ENCODE assay signal across 14 cellular contexts in the genomic region with DNA sequence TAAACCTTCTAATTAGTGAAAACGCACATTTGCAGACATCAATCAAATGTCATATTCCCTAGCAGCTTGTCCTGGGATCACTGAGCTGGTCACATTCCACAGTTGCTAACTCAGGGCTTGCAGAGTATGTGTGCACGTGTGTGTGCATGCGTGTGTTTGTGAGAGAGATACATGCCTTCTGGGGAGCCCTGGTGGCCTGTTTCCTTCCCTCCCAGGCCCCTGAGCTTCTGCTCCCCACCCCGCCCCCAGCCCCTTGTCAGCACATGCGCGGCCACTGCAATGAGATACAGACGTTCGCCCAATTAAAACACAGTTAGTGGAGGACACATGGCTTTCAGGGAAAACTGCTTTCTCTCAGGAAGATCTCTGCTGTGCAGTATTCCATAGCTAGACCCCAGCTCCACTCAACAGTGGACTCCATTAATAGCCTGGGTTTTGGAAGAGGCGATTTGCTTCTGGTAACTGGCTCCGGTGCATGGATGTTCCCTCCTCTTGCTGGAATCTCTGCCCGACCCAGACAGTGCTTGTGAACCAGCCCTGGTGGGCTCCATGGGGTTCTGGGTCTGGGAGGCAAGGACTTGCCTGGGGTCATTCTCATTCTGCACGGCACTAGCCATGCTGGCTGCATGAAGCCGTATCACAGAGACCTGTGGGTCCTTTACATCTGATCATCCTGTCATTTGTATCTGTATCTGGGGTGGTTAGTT. TPM values are rescaled to one million over a fixed set of nuclear protein-coding genes. Genes with fewer than 3 reads are reported as not detected.
DNase-seq lines count a peak whose midpoint lies in the region; ATAC-seq, FAIRE-seq and TF ChIP-seq lines count a peak whose summit lies in the region.
"Had no signal": no experiment of that assay in that cellular context is flagged by ENCODE, and none has a peak within 500 bp of the region (broad histone marks: within the 10 kb centered on the region; RNA-seq: fewer than 3 reads in every experiment).

No MANE protein-coding gene starts in this region.

- no peak overlapping the region for H3K4ac ChIP-seq in H9 (ENCODE audit: low read depth, low read length)

- peaks cover 20% of the 10 kb centered on the region; the same call in 1 of the 2 replicates for H3K4me1 ChIP-seq in H9 (ENCODE audit: insufficient read depth, low read length)
- peaks cover 24 to 57% of the 10 kb centered on the region in 2 donors for H3K4me1 ChIP-seq in ascending aorta
- peaks cover 38 to 66% of the 10 kb centered on the region in 2 donors for H3K4me1 ChIP-seq in kidney (ENCODE audit: control insufficient read depth in 1 of 2, insufficient read depth in 1 of 2, low read depth in 1 of 2, low read length in 2 of 2)
- peaks cover 0 to 95% (median 75%) of the 10 kb centered on the region in 4 donors for H3K4me1 ChIP-seq in sigmoid colon

- no CpG with 5 or more reads among the region's 13 CpGs for WGBS in H9 (ENCODE audit: extremely low coverage, insufficient read length, low lambda C conversion rate)
- WGBS in sigmoid colon, 2 donors = 79 to 82% methylated on average over 13 of the region's 13 CpGs

- no peak overlapping the region for H2AFZ ChIP-seq in H9 (ENCODE audit: low read length)

- H3K9ac ChIP-seq in H9 (ENCODE audit: extremely low read depth, insufficient read length, low read length) = no peak overlapping the region
- no peak overlapping the region for H3K9ac ChIP-seq in kidney (ENCODE audit: low read length in 2 of 2)

- H3K4me2 ChIP-seq in H9 (ENCODE audit: insufficient read depth, insufficient read length, low read length) = no peak overlapping the region

- no peak overlapping the region for H2BK12ac ChIP-seq in H9 (ENCODE audit: insufficient read length, low read depth, low read length)

- H3K27me3 ChIP-seq in H9 (ENCODE audit: insufficient read depth, low read length) = no peaks in the 10 kb centered on the region
- H3K27me3 ChIP-seq in ascending aorta = no peaks in the 10 kb centered on the region
- H3K27me3 ChIP-seq in sigmoid colon = no peaks in the 10 kb centered on the region

- no peak for TF ChIP-seq CTCF in H9 (conservative IDR thresholded peaks at IDR 0.05)
- TF ChIP-seq CTCF in ascending aorta (IDR thresholded peaks at IDR 0.05) = no peak
- TF ChIP-seq CTCF in kidney (IDR thresholded peaks at IDR 0.05; ENCODE audit: borderline replicate concordance, extremely low read depth, insufficient read depth) = no peak
- no peak for TF ChIP-seq CTCF in sigmoid colon (IDR thresholded peaks at IDR 0.05)

- no peak overlapping the region for H2BK15ac ChIP-seq in H9 (ENCODE audit: low read depth, low read length)

- no peaks in the 10 kb centered on the region for H3K27me3 Mint-ChIP-seq in H9 (ENCODE audit: low read depth)

- no peak overlapping the region for H2AK5ac ChIP-seq in H9 (ENCODE audit: insufficient read length, low read length)

- no peak for TF ChIP-seq POLR2A in sigmoid colon (IDR thresholded peaks at IDR 0.05)

- H3K36me3 ChIP-seq in ascending aorta = no peaks in the 10 kb centered on the region
- no peaks in the 10 kb centered on the region for H3K36me3 ChIP-seq in kidney (ENCODE audit: control insufficient read depth in 1 of 2, insufficient read depth in 2 of 2, low read length in 2 of 2)
- H3K36me3 ChIP-seq in sigmoid colon = no peaks in the 10 kb centered on the region

- H3K4me3 Mint-ChIP-seq in H9 = peak overlapping the region in 1 of 2 experiments; percentile 50; a peak in 2 of 5 replicates

- peaks cover 7% of the 10 kb centered on the region; the same call in 1 of the 2 replicates for H3K79me2 ChIP-seq in H9 (ENCODE audit: insufficient read depth, low read length)

- H4K8ac ChIP-seq in H9 (replicated peaks; ENCODE audit: insufficient read length, low read depth, low read length) = no peak overlapping the region

- H3T11ph ChIP-seq in H9 (ENCODE audit: low read length) = no peak overlapping the region

- H2BK5ac ChIP-seq in H9 (ENCODE audit: insufficient read length, low read length) = no peak overlapping the region

- peaks cover 70 to 71% of the 10 kb centered on the region in 2 experiments for H3K4me1 Mint-ChIP-seq in H9

- peak overlapping the region; percentile 60 to 92 (median 74); a peak in 6 of 7 replicates for H3K27ac Mint-ChIP-seq in H9
- H3K27ac Mint-ChIP-seq: activated T-cell treated with anti-CD3 and anti-CD28 coated beads, Interleukin-2, amount 50 U/mL, for 72 hours had no signal

- no peak overlapping the region for H3K27ac ChIP-seq in H9 (ENCODE audit: insufficient read length, low read depth, low read length)
- peak overlapping the region; percentile 58 to 59 for H3K27ac ChIP-seq in ascending aorta
- peak overlapping the region; percentile 23 to 55 for H3K27ac ChIP-seq in kidney (ENCODE audit: low read depth in 2 of 2, low read length in 2 of 2)
- H3K27ac ChIP-seq in sigmoid colon = peak overlapping the region in 3 of 4 donors; percentile 33 to 47 (median 42)

- H3K9me3 Mint-ChIP-seq in H9 = no peaks in the 10 kb centered on the region; a peak in 1 of 5 replicates
- H3K9me3 Mint-ChIP-seq: activated T-cell treated with anti-CD3 and anti-CD28 coated beads, Interleukin-2, amount 50 U/mL, for 72 hours had no signal

- no peak for ATAC-seq in GM18498 (IDR thresholded peaks at IDR 0.05; ENCODE audit: unreplicated experiment)
- ATAC-seq in GM19455 (IDR thresholded peaks at IDR 0.05; ENCODE audit: unreplicated experiment) = no peak

- H3K14ac ChIP-seq in H9 (ENCODE audit: insufficient read depth, low read length) = no peak overlapping the region

- no peaks in the 10 kb centered on the region for H4K20me1 ChIP-seq in H9 (ENCODE audit: control insufficient read depth, insufficient read depth, insufficient read length)

- H4K91ac ChIP-seq in H9 (ENCODE audit: insufficient read length, low read depth, low read length) = no peak overlapping the region

- H3K9me3 ChIP-seq in H9 (ENCODE audit: control insufficient read depth, low read depth, low read length) (no peaks in the 10 kb centered on the region), ascending aorta (no peaks in the 10 kb centered on the region), kidney (ENCODE audit: control insufficient read depth in 1 of 2, low read length in 2 of 2) (no peaks in the 10 kb centered on the region), sigmoid colon (no peaks in the 10 kb centered on the region)

- FAIRE-seq in kidney (lab: Jason Lieb, UNC) = no peak
- FAIRE-seq: colon had no signal

- intact Hi-C loops in ascending aorta (cut with DNase I) = no loop called here
- intact Hi-C loops in kidney (cut with DNase I) = no loop called here
- intact Hi-C loops in sigmoid colon (cut with DNase I) = no loop called here

- no peak for TF ChIP-seq EP300 in sigmoid colon (IDR thresholded peaks at IDR 0.05)

- DNase-seq in H9 = no peak
- DNase-seq in ascending aorta (ENCODE audit: low spot score in 2 of 2) = no peak
- no peak for DNase-seq in kidney
- no peak for DNase-seq in sigmoid colon
- DNase-seq in NCI-H82 treated with DMSO at 0.1 percent for 48 hours (lab: John Stamatoyannopoulos, UW; ENCODE audit: unreplicated experiment) = no peak
- DNase-seq in activated CD4-positive, CD25-positive, alpha-beta regulatory T cell treated with anti-CD3 and anti-CD28 coated beads, Interleukin-2, amount 50 U/mL, for 72 hours = no peak
- DNase-seq: activated T-cell treated with anti-CD3 and anti-CD28 coated beads, Interleukin-2, amount 50 U/mL, for 72 hours; DMS53; glutamatergic neuron; NCI-H2081 treated with DMSO at 0.1 percent for 48 hours; OCI-M1 had no signal

- no peak overlapping the region for H3K23ac ChIP-seq in H9 (ENCODE audit: insufficient read length, low read depth, low read length)

- H3K4me3 ChIP-seq in ascending aorta (no peak overlapping the region), kidney (ENCODE audit: low read length in 2 of 2) (no peak overlapping the region), sigmoid colon (no peak overlapping the region)

- no peak overlapping the region for H4K5ac ChIP-seq in H9 (ENCODE audit: insufficient read length, low read depth, low read length)

- no peak overlapping the region for H2BK20ac ChIP-seq in H9 (ENCODE audit: low read depth, low read length, poor library complexity, severe bottlenecking)

- H3K18ac ChIP-seq in H9 (ENCODE audit: insufficient read length, low read depth, low read length) = no peak overlapping the region

- no peaks in the 10 kb centered on the region for H3K79me1 ChIP-seq in H9 (ENCODE audit: insufficient read depth, low read depth, low read length, poor library complexity, severe bottlenecking)

- H3K36me3 Mint-ChIP-seq in H9 (ENCODE audit: insufficient read depth in 1 of 3, low read depth in 3 of 3) = peaks cover 2 to 9% (median 5%) of the 10 kb centered on the region in 3 experiments; a peak in 5 of 7 replicates

- H2BK120ac ChIP-seq in H9 (ENCODE audit: low read depth, low read length, poor library complexity, severe bottlenecking) = no peak overlapping the region

- no peak overlapping the region for H3K56ac ChIP-seq in H9 (ENCODE audit: insufficient read length, low read depth, low read length)

- no peaks in the 10 kb centered on the region for H3K23me2 ChIP-seq in H9 (ENCODE audit: insufficient read length, low read depth, low read length, poor library complexity, severe bottlenecking)

RNA-seq across cellular contexts. Expression of a gene that starts 17.8 kb away (rescaled TPM):
- total RNA-seq in H9 (2021) = 38.4 and 41.3 TPM in 2 replicates
- total RNA-seq in ascending aorta = 130 TPM
- 71.3 TPM for total RNA-seq in kidney
- polyA plus RNA-seq in kidney (ENCODE audit: insufficient read depth, low read depth, low replicate concordance) = 55.4 TPM
- total RNA-seq in sigmoid colon = 10 to 100 TPM; 18.3 to 43.8 (median 29.2) TPM
- 10 to 100 TPM; 18.0 to 63.1 (median 20.4) TPM for polyA plus RNA-seq in sigmoid colon

RNA-seq across cellular contexts. Expression of a gene that starts 58.4 kb away (rescaled TPM):
- total RNA-seq in H9 (2021) = 46.8 and 50.5 TPM in 2 replicates
- 123 TPM for total RNA-seq in ascending aorta
- total RNA-seq in kidney = 31.7 TPM
- 18.6 TPM for polyA plus RNA-seq in kidney (ENCODE audit: insufficient read depth, low read depth, low replicate concordance)
- total RNA-seq in sigmoid colon = 10 to 100 TPM; 13.7 to 25.4 (median 21.9) TPM
- polyA plus RNA-seq in sigmoid colon = 10 to 100 TPM; 37.8 to 70.3 (median 40.6) TPM
